1 cellular context compared by ENCODE assay signal in genomic region chr1:234643111-234643849, GRCh38.
TF ChIP-seq lines count a peak whose summit lies in the region.

No MANE protein-coding gene starts in this region.

TF ChIP-seq in HepG2, 621 proteins besides CTCF, POLR2A, EP300 and RAD21 (continued from another document and continues in another):
- TF ChIP-seq MATR3 (CRISPR knock-in tag; IDR thresholded peaks at IDR 0.05) (no peak), ATRX (CRISPR knock-in tag; IDR thresholded peaks at IDR 0.05; ENCODE audit: borderline replicate concordance) (no peak), NFE2L2 (IDR thresholded peaks at IDR 0.05; ENCODE audit: low read length) (peak; percentile 38; the same call in 1 of the 2 replicates), RORA (CRISPR knock-in tag; IDR thresholded peaks at IDR 0.05) (no peak), ZNF891 (CRISPR knock-in tag; IDR thresholded peaks at IDR 0.05) (no peak), HNF1B (CRISPR knock-in tag; IDR thresholded peaks at IDR 0.05) (peak; percentile 100), ZNF652 (CRISPR knock-in tag; IDR thresholded peaks at IDR 0.05; ENCODE audit: borderline replicate concordance, low read depth) (peak; percentile 79; the same call in 1 of the 2 replicates), ZNF558 (CRISPR knock-in tag; IDR thresholded peaks at IDR 0.05; ENCODE audit: borderline replicate concordance) (peak; percentile 87), SETDB1 (CRISPR knock-in tag; IDR thresholded peaks at IDR 0.05; ENCODE audit: borderline replicate concordance) (no peak), PRDM10 (CRISPR knock-in tag; IDR thresholded peaks at IDR 0.05; ENCODE audit: low read depth) (peak; percentile 94), ZNF724P (CRISPR knock-in tag; IDR thresholded peaks at IDR 0.05; ENCODE audit: borderline replicate concordance) (peak; percentile 76; the same call in 1 of the 2 replicates), ATF3 (CRISPR knock-in tag; IDR thresholded peaks at IDR 0.05) (peak; percentile 79), MXI1 (IDR thresholded peaks at IDR 0.05; ENCODE audit: borderline replicate concordance, low read depth, low read length) (peak; percentile 89; the same call in 2 of the 3 replicates), FOXO1 (CRISPR knock-in tag; IDR thresholded peaks at IDR 0.05) (peak; percentile 100), ZNF263 (CRISPR knock-in tag; IDR thresholded peaks at IDR 0.05) (0 out of 2 replicates have a peak, but pooled peaks have one; percentile 30), ZNF672 (CRISPR knock-in tag; IDR thresholded peaks at IDR 0.05) (peak; percentile 53; the same call in 1 of the 2 replicates), ZNF317 (CRISPR knock-in tag; IDR thresholded peaks at IDR 0.05) (peak; percentile 77), ZNF280D (CRISPR knock-in tag; IDR thresholded peaks at IDR 0.05) (peak; percentile 50; the same call in 1 of the 2 replicates), FOXJ3 (CRISPR knock-in tag; IDR thresholded peaks at IDR 0.05; ENCODE audit: borderline replicate concordance) (peak; percentile 100), HOXD1 (CRISPR knock-in tag; IDR thresholded peaks at IDR 0.05) (peak; percentile 95), ZZZ3 (CRISPR knock-in tag; IDR thresholded peaks at IDR 0.05; ENCODE audit: borderline replicate concordance) (no peak), CREB1 (IDR thresholded peaks at IDR 0.05) (peak; percentile 74), CREB1 (CRISPR knock-in tag; IDR thresholded peaks at IDR 0.05) (peak; percentile 93), ZNF552 (CRISPR knock-in tag; IDR thresholded peaks at IDR 0.05; ENCODE audit: borderline replicate concordance) (no peak), EED (CRISPR knock-in tag; IDR thresholded peaks at IDR 0.05) (0 out of 2 replicates have a peak, but pooled peaks have one; percentile 33)
- TF ChIP-seq, protein P1, sequence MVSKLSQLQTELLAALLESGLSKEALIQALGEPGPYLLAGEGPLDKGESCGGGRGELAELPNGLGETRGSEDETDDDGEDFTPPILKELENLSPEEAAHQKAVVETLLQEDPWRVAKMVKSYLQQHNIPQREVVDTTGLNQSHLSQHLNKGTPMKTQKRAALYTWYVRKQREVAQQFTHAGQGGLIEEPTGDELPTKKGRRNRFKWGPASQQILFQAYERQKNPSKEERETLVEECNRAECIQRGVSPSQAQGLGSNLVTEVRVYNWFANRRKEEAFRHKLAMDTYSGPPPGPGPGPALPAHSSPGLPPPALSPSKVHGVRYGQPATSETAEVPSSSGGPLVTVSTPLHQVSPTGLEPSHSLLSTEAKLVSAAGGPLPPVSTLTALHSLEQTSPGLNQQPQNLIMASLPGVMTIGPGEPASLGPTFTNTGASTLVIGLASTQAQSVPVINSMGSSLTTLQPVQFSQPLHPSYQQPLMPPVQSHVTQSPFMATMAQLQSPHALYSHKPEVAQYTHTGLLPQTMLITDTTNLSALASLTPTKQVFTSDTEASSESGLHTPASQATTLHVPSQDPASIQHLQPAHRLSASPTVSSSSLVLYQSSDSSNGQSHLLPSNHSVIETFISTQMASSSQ (IDR thresholded peaks at IDR 0.05; ENCODE audit: low read depth), result peak; percentile 100
- TF ChIP-seq, protein P1 (CRISPR knock-in tag; IDR thresholded peaks at IDR 0.05; ENCODE audit: borderline replicate concordance), result peak; percentile 100
- TF ChIP-seq, protein P2, sequence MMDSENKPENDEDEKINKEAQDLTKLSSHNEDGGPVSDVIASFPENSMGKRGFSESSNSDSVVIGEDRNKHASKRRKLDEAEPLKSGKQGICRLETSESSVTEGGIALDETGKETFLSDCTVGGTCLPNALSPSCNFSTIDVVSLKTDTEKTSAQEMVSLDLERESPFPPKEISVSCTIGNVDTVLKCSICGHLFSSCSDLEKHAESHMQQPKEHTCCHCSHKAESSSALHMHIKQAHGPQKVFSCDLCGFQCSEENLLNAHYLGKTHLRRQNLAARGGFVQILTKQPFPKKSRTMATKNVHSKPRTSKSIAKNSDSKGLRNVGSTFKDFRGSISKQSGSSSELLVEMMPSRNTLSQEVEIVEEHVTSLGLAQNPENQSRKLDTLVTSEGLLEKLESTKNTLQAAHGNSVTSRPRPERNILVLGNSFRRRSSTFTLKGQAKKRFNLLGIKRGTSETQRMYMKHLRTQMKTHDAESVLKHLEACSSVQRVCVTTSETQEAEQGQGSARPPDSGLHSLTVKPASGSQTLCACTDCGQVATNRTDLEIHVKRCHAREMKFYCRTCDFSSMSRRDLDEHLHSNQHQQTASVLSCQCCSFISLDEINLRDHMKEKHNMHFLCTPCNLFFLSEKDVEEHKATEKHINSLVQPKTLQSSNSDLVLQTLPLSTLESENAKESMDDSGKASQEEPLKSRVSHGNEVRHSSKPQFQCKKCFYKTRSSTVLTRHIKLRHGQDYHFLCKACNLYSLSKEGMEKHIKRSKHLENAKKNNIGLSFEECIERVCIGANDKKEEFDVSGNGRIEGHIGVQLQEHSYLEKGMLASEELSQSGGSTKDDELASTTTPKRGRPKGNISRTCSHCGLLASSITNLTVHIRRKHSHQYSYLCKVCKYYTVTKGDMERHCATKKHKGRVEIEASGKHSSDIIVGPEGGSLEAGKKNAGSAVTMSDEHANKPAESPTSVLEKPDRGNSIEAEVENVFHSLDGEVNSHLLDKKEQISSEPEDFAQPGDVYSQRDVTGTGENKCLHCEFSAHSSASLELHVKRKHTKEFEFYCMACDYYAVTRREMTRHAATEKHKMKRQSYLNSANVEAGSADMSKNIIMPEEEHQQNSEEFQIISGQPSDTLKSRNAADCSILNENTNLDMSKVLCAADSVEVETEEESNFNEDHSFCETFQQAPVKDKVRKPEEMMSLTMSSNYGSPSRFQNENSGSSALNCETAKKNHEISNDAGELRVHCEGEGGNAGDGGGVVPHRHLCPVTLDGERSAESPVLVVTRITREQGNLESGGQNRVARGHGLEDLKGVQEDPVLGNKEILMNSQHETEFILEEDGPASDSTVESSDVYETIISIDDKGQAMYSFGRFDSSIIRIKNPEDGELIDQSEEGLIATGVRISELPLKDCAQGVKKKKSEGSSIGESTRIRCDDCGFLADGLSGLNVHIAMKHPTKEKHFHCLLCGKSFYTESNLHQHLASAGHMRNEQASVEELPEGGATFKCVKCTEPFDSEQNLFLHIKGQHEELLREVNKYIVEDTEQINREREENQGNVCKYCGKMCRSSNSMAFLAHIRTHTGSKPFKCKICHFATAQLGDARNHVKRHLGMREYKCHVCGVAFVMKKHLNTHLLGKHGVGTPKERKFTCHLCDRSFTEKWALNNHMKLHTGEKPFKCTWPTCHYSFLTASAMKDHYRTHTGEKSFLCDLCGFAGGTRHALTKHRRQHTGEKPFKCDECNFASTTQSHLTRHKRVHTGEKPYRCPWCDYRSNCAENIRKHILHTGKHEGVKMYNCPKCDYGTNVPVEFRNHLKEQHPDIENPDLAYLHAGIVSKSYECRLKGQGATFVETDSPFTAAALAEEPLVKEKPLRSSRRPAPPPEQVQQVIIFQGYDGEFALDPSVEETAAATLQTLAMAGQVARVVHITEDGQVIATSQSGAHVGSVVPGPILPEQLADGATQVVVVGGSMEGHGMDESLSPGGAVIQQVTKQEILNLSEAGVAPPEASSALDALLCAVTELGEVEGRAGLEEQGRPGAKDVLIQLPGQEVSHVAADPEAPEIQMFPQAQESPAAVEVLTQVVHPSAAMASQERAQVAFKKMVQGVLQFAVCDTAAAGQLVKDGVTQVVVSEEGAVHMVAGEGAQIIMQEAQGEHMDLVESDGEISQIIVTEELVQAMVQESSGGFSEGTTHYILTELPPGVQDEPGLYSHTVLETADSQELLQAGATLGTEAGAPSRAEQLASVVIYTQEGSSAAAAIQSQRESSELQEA (CRISPR knock-in tag; IDR thresholded peaks at IDR 0.05; ENCODE audit: not compliant biosample characterization), result no peak
- TF ChIP-seq, protein P3, sequence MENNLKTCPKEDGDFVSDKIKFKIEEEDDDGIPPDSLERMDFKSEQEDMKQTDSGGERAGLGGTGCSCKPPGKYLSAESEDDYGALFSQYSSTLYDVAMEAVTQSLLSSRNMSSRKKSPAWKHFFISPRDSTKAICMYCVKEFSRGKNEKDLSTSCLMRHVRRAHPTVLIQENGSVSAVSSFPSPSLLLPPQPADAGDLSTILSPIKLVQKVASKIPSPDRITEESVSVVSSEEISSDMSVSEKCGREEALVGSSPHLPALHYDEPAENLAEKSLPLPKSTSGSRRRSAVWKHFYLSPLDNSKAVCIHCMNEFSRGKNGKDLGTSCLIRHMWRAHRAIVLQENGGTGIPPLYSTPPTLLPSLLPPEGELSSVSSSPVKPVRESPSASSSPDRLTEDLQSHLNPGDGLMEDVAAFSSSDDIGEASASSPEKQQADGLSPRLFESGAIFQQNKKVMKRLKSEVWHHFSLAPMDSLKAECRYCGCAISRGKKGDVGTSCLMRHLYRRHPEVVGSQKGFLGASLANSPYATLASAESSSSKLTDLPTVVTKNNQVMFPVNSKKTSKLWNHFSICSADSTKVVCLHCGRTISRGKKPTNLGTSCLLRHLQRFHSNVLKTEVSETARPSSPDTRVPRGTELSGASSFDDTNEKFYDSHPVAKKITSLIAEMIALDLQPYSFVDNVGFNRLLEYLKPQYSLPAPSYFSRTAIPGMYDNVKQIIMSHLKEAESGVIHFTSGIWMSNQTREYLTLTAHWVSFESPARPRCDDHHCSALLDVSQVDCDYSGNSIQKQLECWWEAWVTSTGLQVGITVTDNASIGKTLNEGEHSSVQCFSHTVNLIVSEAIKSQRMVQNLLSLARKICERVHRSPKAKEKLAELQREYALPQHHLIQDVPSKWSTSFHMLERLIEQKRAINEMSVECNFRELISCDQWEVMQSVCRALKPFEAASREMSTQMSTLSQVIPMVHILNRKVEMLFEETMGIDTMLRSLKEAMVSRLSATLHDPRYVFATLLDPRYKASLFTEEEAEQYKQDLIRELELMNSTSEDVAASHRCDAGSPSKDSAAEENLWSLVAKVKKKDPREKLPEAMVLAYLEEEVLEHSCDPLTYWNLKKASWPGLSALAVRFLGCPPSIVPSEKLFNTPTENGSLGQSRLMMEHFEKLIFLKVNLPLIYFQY (CRISPR knock-in tag; IDR thresholded peaks at IDR 0.05; ENCODE audit: borderline replicate concordance), result peak; percentile 80; the same call in 1 of the 2 replicates
